In the genomic region with DNA sequence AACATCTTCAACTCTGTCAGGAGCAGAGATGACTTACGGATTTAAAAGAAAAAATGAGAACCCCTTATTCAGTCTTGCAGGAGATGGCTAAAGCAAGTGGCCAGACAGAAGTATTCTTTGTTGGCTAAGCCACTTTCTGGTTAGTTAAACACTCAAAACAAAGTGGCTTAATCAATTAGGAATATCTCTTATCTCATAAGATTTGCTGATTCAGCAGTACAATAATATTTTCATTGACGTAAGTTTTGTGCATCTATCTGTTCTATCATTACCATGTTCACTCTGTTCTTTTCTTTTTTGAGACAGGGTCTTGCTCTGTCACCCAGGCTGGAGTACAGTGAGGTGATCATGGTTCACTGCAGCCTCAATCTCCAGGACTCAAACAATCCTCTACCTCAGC, we compare ENCODE assay signal across 22 cellular contexts.
"Had no signal": no experiment of that assay in that cellular context is flagged by ENCODE, and none has a peak within 500 bp of the region (broad histone marks: within the 10 kb centered on the region; RNA-seq: fewer than 3 reads in every experiment).

No MANE protein-coding gene starts in this region.

- H3K27me3 ChIP-seq: esophagus muscularis mucosa, gastroesophageal sphincter, left lung had no signal

- H3K36me3 ChIP-seq: esophagus muscularis mucosa, gastroesophageal sphincter, heart left ventricle, left lung, lower lobe of right lung had no signal

- H3K4me1 ChIP-seq: esophagus muscularis mucosa, foreskin keratinocyte, gastroesophageal sphincter, heart left ventricle, left lung, lower lobe of right lung had no signal

- H3K9me3 ChIP-seq: esophagus muscularis mucosa, gastroesophageal sphincter, heart left ventricle, left lung, lower lobe of right lung, mucosa of descending colon had no signal

- H3K27ac ChIP-seq: coronary artery, dorsolateral prefrontal cortex, esophagus muscularis mucosa, foreskin keratinocyte, gastroesophageal sphincter, heart left ventricle, left lung, lower lobe of right lung had no signal

- ATAC-seq: foreskin keratinocyte, gastroesophageal sphincter, heart left ventricle, left cardiac atrium, left lung, left ventricle myocardium superior, lower lobe of right lung, mucosa of descending colon had no signal

- DNase-seq: dermis blood vessel endothelial cell; dorsolateral prefrontal cortex; effector CD4-positive, alpha-beta T cell; effector memory CD4-positive, alpha-beta T cell; foreskin keratinocyte; heart left ventricle; hippocampal formation; left cardiac atrium; left lung; left ventricle myocardium superior; lower lobe of right lung; mesenchymal stem cell; mucosa of descending colon; naive B cell had no signal

- FAIRE-seq: colon, endothelial cell of umbilical vein, frontal cortex, islet of Langerhans, keratinocyte had no signal

- H3K4me3 ChIP-seq: coronary artery, dorsolateral prefrontal cortex, esophagus muscularis mucosa, gastroesophageal sphincter, heart left ventricle, left lung, lower lobe of right lung, mucosa of descending colon had no signal
